In genomic region chr3:12025584-12025983, GRCh38 we compare ENCODE assay signal across 1 cellular context.
TF ChIP-seq lines count a peak whose summit lies in the region.

No MANE protein-coding gene starts in this region.

TF ChIP-seq in GM23338, 12 proteins besides CTCF, POLR2A, EP300 and RAD21 (continued from another document):
- TF ChIP-seq ZNF462 (CRISPR knock-in tag; IDR thresholded peaks at IDR 0.05) (no peak), NANOG (IDR thresholded peaks at IDR 0.05; ENCODE audit: borderline replicate concordance) (no peak), STAT1 (IDR thresholded peaks at IDR 0.05; ENCODE audit: unreplicated experiment) (no peak), REST (IDR thresholded peaks at IDR 0.05; ENCODE audit: unreplicated experiment) (no peak), EZH2phosphoT487 (IDR thresholded peaks at IDR 0.05; ENCODE audit: unreplicated experiment) (no peak)
